Comparison of ENCODE assay signal across 23 cellular contexts in genomic region chr21:36166705-36167104, GRCh38. TPM values are rescaled to one million over a fixed set of nuclear protein-coding genes. Genes with fewer than 3 reads are reported as not detected.
DNase-seq lines count a peak whose midpoint lies in the region; ATAC-seq and TF ChIP-seq lines count a peak whose summit lies in the region.
"Had no signal": no experiment of that assay in that cellular context is flagged by ENCODE, and none has a peak within 500 bp of the region (broad histone marks: within the 10 kb centered on the region; RNA-seq: fewer than 3 reads in every experiment).

No MANE protein-coding gene starts in this region.

- H3K4me1 Mint-ChIP-seq in brain, result peaks cover 23% of the 10 kb centered on the region
- H3K4me1 Mint-ChIP-seq in effector memory CD8-positive, alpha-beta T cell (ENCODE audit: low read depth in 2 of 2), result peaks cover 3 to 21% of the 10 kb centered on the region in 2 donors

- peak overlapping the region in 3 of 5 experiments; percentile 67 to 80 (median 72) for H3K27ac Mint-ChIP-seq in brain
- peak overlapping the region in 1 of 2 donors; percentile 79 for H3K27ac Mint-ChIP-seq in effector memory CD8-positive, alpha-beta T cell
- H3K27ac Mint-ChIP-seq: activated CD8-positive, alpha-beta T cell treated with anti-CD3 and anti-CD28 coated beads, Interleukin-2, amount 10 ng/mL, durations not matched to agents 7 days and 5 days; activated naive CD4-positive, alpha-beta T cell treated with anti-CD3 and anti-CD28 coated beads, Interleukin-2, amount 50 U/mL, for 72 hours; activated T-cell treated with anti-CD3 and anti-CD28 coated beads, Interleukin-2, amount 50 U/mL, for 24 hours; natural killer cell treated with Interleukin-12 subunit alpha and Interleukin-12 subunit beta and Interleukin-15 and Interleukin-18, amount 100 ng/mL, for 72 hours had no signal

- peaks cover 22 to 41% of the 10 kb centered on the region in 2 donors for H3K4me1 ChIP-seq in mucosa of rectum (ENCODE audit: control insufficient read depth in 2 of 2, insufficient read depth in 2 of 2, low read length in 2 of 2)

- peaks cover 0 to 4% (median 0%) of the 10 kb centered on the region in 5 experiments for H3K9me3 Mint-ChIP-seq in brain
- H3K9me3 Mint-ChIP-seq in effector memory CD8-positive, alpha-beta T cell, result no peaks in the 10 kb centered on the region
- H3K9me3 Mint-ChIP-seq: activated naive CD4-positive, alpha-beta T cell treated with anti-CD3 and anti-CD28 coated beads, Interleukin-2, amount 50 U/mL, for 72 hours; activated T-cell treated with anti-CD3 and anti-CD28 coated beads, Interleukin-2, amount 50 U/mL, for 24 hours; natural killer cell treated with Interleukin-12 subunit alpha and Interleukin-12 subunit beta and Interleukin-15 and Interleukin-18, amount 100 ng/mL, for 72 hours had no signal

- no peaks in the 10 kb centered on the region for H3K9me3 ChIP-seq in mucosa of rectum (ENCODE audit: control insufficient read depth in 2 of 2, low read length in 2 of 2)
- H3K9me3 ChIP-seq: BLaER1 treated with 17β-estradiol and CSF1 and Interleukin-3, amounts not matched to agents 10 nM and 100 nM; psoas muscle had no signal

- no peak for TF ChIP-seq CTCF in brain (conservative IDR thresholded peaks at IDR 0.05)

- no peak overlapping the region for H3K4me3 ChIP-seq in mucosa of rectum (ENCODE audit: low read length in 2 of 2)
- H3K4me3 ChIP-seq: BLaER1 treated with 17β-estradiol and CSF1 and Interleukin-3, amounts not matched to agents 10 nM and 100 nM; coronary artery; psoas muscle; smooth muscle cell had no signal

- H3K4me3 Mint-ChIP-seq in brain, result no peak overlapping the region
- no peak overlapping the region for H3K4me3 Mint-ChIP-seq in effector memory CD8-positive, alpha-beta T cell
- H3K4me3 Mint-ChIP-seq: activated CD8-positive, alpha-beta T cell treated with anti-CD3 and anti-CD28 coated beads, Interleukin-2, amount 10 ng/mL, durations not matched to agents 7 days and 5 days; activated T-cell treated with anti-CD3 and anti-CD28 coated beads, Interleukin-2, amount 50 U/mL, for 24 hours; natural killer cell treated with Interleukin-12 subunit alpha and Interleukin-12 subunit beta and Interleukin-15 and Interleukin-18, amount 100 ng/mL, for 72 hours had no signal

- DNase-seq in A172 (ENCODE audit: low spot score) (peak; percentile 38), HT-29 (ENCODE audit: low spot score) (peak; percentile 24)
- no peak for DNase-seq in effector memory CD8-positive, alpha-beta T cell
- DNase-seq: activated CD8-positive, alpha-beta T cell treated with anti-CD3 and anti-CD28 coated beads, Interleukin-2, amount 10 ng/mL, durations not matched to agents 7 days and 5 days; activated T-cell treated with anti-CD3 and anti-CD28 coated beads, Interleukin-2, amount 50 U/mL, for 24 hours; hypothalamus; kidney; NCI-H1105; NCI-H2081 treated with DMSO at 0.1 percent for 48 hours; psoas muscle; Right ventricle myocardium superior; stimulated activated CD4-positive, alpha-beta T cell treated with anti-CD3 and anti-CD28 coated beads, Interleukin-4, amount 100 ng/mL, for 24 hours; T-helper 2 cell had no signal

- no peaks in the 10 kb centered on the region for H3K27me3 ChIP-seq in mucosa of rectum (ENCODE audit: control insufficient read depth in 2 of 2, insufficient read depth in 2 of 2, low read length in 2 of 2)
- H3K27me3 ChIP-seq: BLaER1 treated with 17β-estradiol and CSF1 and Interleukin-3, amounts not matched to agents 10 nM and 100 nM had no signal

- peaks cover 18 to 26% of the 10 kb centered on the region in 2 donors for H3K36me3 ChIP-seq in mucosa of rectum (ENCODE audit: control insufficient read depth in 2 of 2, insufficient read depth in 2 of 2, low read length in 2 of 2)

- H3K9ac ChIP-seq in mucosa of rectum (ENCODE audit: low read depth in 1 of 2, low read length in 2 of 2), result no peak overlapping the region
- H3K9ac ChIP-seq: BLaER1 treated with 17β-estradiol and CSF1 and Interleukin-3, amounts not matched to agents 10 nM and 100 nM had no signal

- peaks cover 53% of the 10 kb centered on the region for H3K36me3 Mint-ChIP-seq in brain
- peaks cover 26% of the 10 kb centered on the region for H3K36me3 Mint-ChIP-seq in effector memory CD8-positive, alpha-beta T cell (ENCODE audit: insufficient read depth)
- H3K36me3 Mint-ChIP-seq: natural killer cell treated with Interleukin-12 subunit alpha and Interleukin-12 subunit beta and Interleukin-15 and Interleukin-18, amount 100 ng/mL, for 72 hours had no signal

- peak overlapping the region; percentile 39 to 40 for H3K27ac ChIP-seq in mucosa of rectum (ENCODE audit: low read depth in 2 of 2, low read length in 2 of 2)
- H3K27ac ChIP-seq: BLaER1 treated with 17β-estradiol and CSF1 and Interleukin-3, amounts not matched to agents 10 nM and 100 nM; coronary artery; psoas muscle had no signal

- H3K27me3 Mint-ChIP-seq in brain, result no peaks in the 10 kb centered on the region
- H3K27me3 Mint-ChIP-seq in effector memory CD8-positive, alpha-beta T cell, result no peaks in the 10 kb centered on the region
- H3K27me3 Mint-ChIP-seq: activated T-cell treated with anti-CD3 and anti-CD28 coated beads, Interleukin-2, amount 50 U/mL, for 24 hours; natural killer cell treated with Interleukin-12 subunit alpha and Interleukin-12 subunit beta and Interleukin-15 and Interleukin-18, amount 100 ng/mL, for 72 hours had no signal

- no peak for ATAC-seq in effector memory CD8-positive, alpha-beta T cell (replicated peaks)
- ATAC-seq in HG02759 (IDR thresholded peaks at IDR 0.05; ENCODE audit: unreplicated experiment), result no peak
- no peak for ATAC-seq in GM18873 (IDR thresholded peaks at IDR 0.05; ENCODE audit: low FRiP score, unreplicated experiment)
- no peak for ATAC-seq in HG02588 (IDR thresholded peaks at IDR 0.05; ENCODE audit: unreplicated experiment)
- ATAC-seq: activated CD8-positive, alpha-beta T cell treated with anti-CD3 and anti-CD28 coated beads, Interleukin-2, amount 10 ng/mL, durations not matched to agents 7 days and 5 days; activated naive CD4-positive, alpha-beta T cell treated with anti-CD3 and anti-CD28 coated beads, Interleukin-2, amount 50 U/mL, for 72 hours; natural killer cell treated with Interleukin-12 subunit alpha and Interleukin-12 subunit beta and Interleukin-15 and Interleukin-18, amount 100 ng/mL, for 72 hours had no signal

RNA-seq across cellular contexts. Expression of gene DOP1B, which starts 10.1 kb away (rescaled TPM):
- total RNA-seq in A172 (2014; rRNA removed; shearing (Covaris generic)), result 14.9 and 16.4 TPM in 2 replicates
- total RNA-seq in HT-29 (2014; rRNA removed; shearing (Covaris generic)), result 3.5 and 4.3 TPM in 2 replicates
- polyA plus RNA-seq in brain (ENCODE audit: insufficient read depth, low read depth, low replicate concordance), result 24.2 TPM

RNA-seq across cellular contexts. Expression of gene CBR3, which starts 31.8 kb away (rescaled TPM):
- 28.5 and 31.7 TPM in 2 replicates for total RNA-seq in A172 (2014; rRNA removed; shearing (Covaris generic))
- total RNA-seq in HT-29 (2014; rRNA removed; shearing (Covaris generic)), result 0.16 TPM in 1 of 2 replicates, not detected in the other
- polyA plus RNA-seq in brain (ENCODE audit: insufficient read depth, low read depth, low replicate concordance), result 9.6 TPM

Comparison
In these comparisons a context has a peak if more than half of its experiments do, and no peak if none do; other contexts are left out.
1. DNase-seq: peak in A172 (single experiment) and HT-29 (single experiment); none in effector memory CD8-positive, alpha-beta T cell (0 of 3).
2. RNA of gene CBR3, which starts 31.8 kb away (total RNA-seq): 28.5 to 31.7 TPM in A172; 0.16 TPM in HT-29; every median in the first group is over 10 times any median in the second.